ENCODE assay signal across 8 cellular contexts in genomic region chr11:368414-369335, GRCh38. TPM values are rescaled to one million over a fixed set of nuclear protein-coding genes. Genes with fewer than 3 reads are reported as not detected.
DNase-seq lines count a peak whose midpoint lies in the region; ATAC-seq and TF ChIP-seq lines count a peak whose summit lies in the region.

No MANE protein-coding gene starts in this region.

- H3K4me2 ChIP-seq in BLaER1 treated with 17β-estradiol and CSF1 and Interleukin-3, amounts not matched to agents 10 nM and 100 nM, result peak overlapping the region in 9 of 11 experiments; percentile 25 to 60 (median 42); a peak in 14 of 22 replicates

- peaks cover 14% of the 10 kb centered on the region for H3K4me1 Mint-ChIP-seq in nephron

- no peak overlapping the region; a peak in 2 of 20 replicates for H3K4me3 ChIP-seq in BLaER1 treated with 17β-estradiol and CSF1 and Interleukin-3, amounts not matched to agents 10 nM and 100 nM
- H3K4me3 ChIP-seq in dorsolateral prefrontal cortex, result peak overlapping the region; percentile 23 to 74 (median 49)

- no peak for TF ChIP-seq POLR2A in erythroblast (IDR thresholded peaks at IDR 0.05; ENCODE audit: low read length)

- peak overlapping the region; percentile 87 to 92 (median 90) for H3K27ac Mint-ChIP-seq in nephron

- H3K9me3 Mint-ChIP-seq in nephron, result no peaks in the 10 kb centered on the region

- peak overlapping the region; percentile 93 to 97 (median 94) for H3K4me3 Mint-ChIP-seq in nephron

- H3K36me3 ChIP-seq in BLaER1 treated with 17β-estradiol and CSF1 and Interleukin-3, amounts not matched to agents 10 nM and 100 nM, result no peaks in the 10 kb centered on the region

- intact Hi-C loops in dorsolateral prefrontal cortex (cut with DNase I), result loop anchor here in 1 of 2 donors (5.0 kb wide), 2 partner anchors 79 to 161 kb away; partner anchors contain the start of genes BET1L and RIC8A

- peaks cover 0 to 41% (median 26%) of the 10 kb centered on the region in 10 experiments; a peak in 13 of 20 replicates for H3K4me1 ChIP-seq in BLaER1 treated with 17β-estradiol and CSF1 and Interleukin-3, amounts not matched to agents 10 nM and 100 nM

- H4K20me1 ChIP-seq in BLaER1 treated with 17β-estradiol and CSF1 and Interleukin-3, amounts not matched to agents 10 nM and 100 nM, result peaks cover 0 to 27% (median 4%) of the 10 kb centered on the region in 11 experiments; a peak in 9 of 22 replicates

- no peak overlapping the region for H3K27ac ChIP-seq in BLaER1 treated with 17β-estradiol and CSF1 and Interleukin-3, amounts not matched to agents 10 nM and 100 nM
- peak overlapping the region in 21 of 59 donors; percentile 8 to 74 (median 38) for H3K27ac ChIP-seq in dorsolateral prefrontal cortex

- H3K36me3 Mint-ChIP-seq in nephron (ENCODE audit: low read depth), result peaks cover 16% of the 10 kb centered on the region

- ATAC-seq in HG02840 (IDR thresholded peaks at IDR 0.05; ENCODE audit: low FRiP score, unreplicated experiment) (no peak), GM18511 (IDR thresholded peaks at IDR 0.05; ENCODE audit: unreplicated experiment) (no peak)

- H3K27me3 ChIP-seq in BLaER1 treated with 17β-estradiol and CSF1 and Interleukin-3, amounts not matched to agents 10 nM and 100 nM, result peaks cover 34 to 58% (median 43%) of the 10 kb centered on the region in 11 experiments
- H3K27me3 ChIP-seq in dorsolateral prefrontal cortex, result no peaks in the 10 kb centered on the region

- H3K9ac ChIP-seq in BLaER1 treated with 17β-estradiol and CSF1 and Interleukin-3, amounts not matched to agents 10 nM and 100 nM, result peak overlapping the region in 1 of 11 experiments; percentile 20; a peak in 1 of 22 replicates

- no peaks in the 10 kb centered on the region for H3K9me3 ChIP-seq in BLaER1 treated with 17β-estradiol and CSF1 and Interleukin-3, amounts not matched to agents 10 nM and 100 nM (replicated peaks in 1 of 11)

- TF ChIP-seq CTCF in dorsolateral prefrontal cortex (IDR thresholded peaks at IDR 0.05 in 54 of 56, conservative IDR thresholded peaks at IDR 0.05 in 2 of 56; ENCODE audit: low read depth in 1 of 56, partially characterized antibody in 56 of 56) (no peak), nephron (IDR thresholded peaks at IDR 0.05; ENCODE audit: unreplicated experiment in 3 of 3) (no peak)

- peaks cover 12% of the 10 kb centered on the region for H3K27me3 Mint-ChIP-seq in nephron (ENCODE audit: low read depth)

- peak; percentile 58 for DNase-seq in HuH-7 (ENCODE audit: low spot score)
- DNase-seq in dorsolateral prefrontal cortex, result peak in 2 of 10 donors; percentile 12 to 49
- DNase-seq in AML-193 (lab: John Stamatoyannopoulos, UW), result no peak
- no peak for DNase-seq in erythroblast (lab: John Stamatoyannopoulos, UW)

RNA-seq across cellular contexts. Expression of gene B4GALNT4, which starts 0.6 kb away (rescaled TPM):
- total RNA-seq in dorsolateral prefrontal cortex, result 100 to 1,000 TPM in 116 of 120 experiments, 10 to 100 TPM in 4; 81.4 to 330 (median 132) TPM

RNA-seq across cellular contexts. Expression of gene PKP3, which starts 25.3 kb away (rescaled TPM):
- 1 to 10 TPM in 96 of 120 experiments, under 1 TPM in 22, not detected in 2; 0.29 to 5.2 (median 1.7) TPM for total RNA-seq in dorsolateral prefrontal cortex

RNA-seq across cellular contexts. Expression of gene SIGIRR, which starts 46.1 kb away (rescaled TPM):
- total RNA-seq in dorsolateral prefrontal cortex, result 10 to 100 TPM; 13.7 to 52.3 (median 29.2) TPM

RNA-seq across cellular contexts. Expression of gene IFITM3, which starts 48.0 kb away (rescaled TPM):
- total RNA-seq in dorsolateral prefrontal cortex, result 100 to 1,000 TPM in 115 of 120 experiments, 10 to 100 TPM in 5; 78.3 to 905 (median 216) TPM

RNA-seq across cellular contexts. Expression of gene IFITM1, which starts 54.8 kb away (rescaled TPM):
- 100 to 1,000 TPM in 23 of 120 experiments, 10 to 100 TPM in 97; 19.2 to 217 (median 70.2) TPM for total RNA-seq in dorsolateral prefrontal cortex

Comparison
In these comparisons a context has a peak if more than half of its experiments do, and no peak if none do; other contexts are left out.
1. H3K4me3 ChIP-seq: peak in dorsolateral prefrontal cortex (59 of 59); none in BLaER1 treated with 17β-estradiol and CSF1 and Interleukin-3, amounts not matched to agents 10 nM and 100 nM (0 of 10).